ENCODE assay signal across 8 cellular contexts in genomic region chr12:13205809-13206559, GRCh38. TPM values are rescaled to one million over a fixed set of nuclear protein-coding genes. Genes with fewer than 3 reads are reported as not detected.
DNase-seq lines count a peak whose midpoint lies in the region; ATAC-seq and TF ChIP-seq lines count a peak whose summit lies in the region.

No MANE protein-coding gene starts in this region.

- H3K27ac Mint-ChIP-seq in T-helper 2 cell treated with Interferon-gamma antibody and Interleukin-4, amounts not matched to agents 5 μg/mL and 100 μg/mL, for 36 hours = no peak overlapping the region
- peak overlapping the region; percentile 41 for H3K27ac Mint-ChIP-seq in activated CD4-positive, alpha-beta T cell treated with anti-CD3 and anti-CD28 coated beads, Interleukin-2, amount 10 ng/mL, durations not matched to agents 7 days and 5 days
- peak overlapping the region; percentile 43 for H3K27ac Mint-ChIP-seq in stimulated activated effector memory CD8-positive, alpha-beta T cell treated with anti-CD3 and anti-CD28 coated beads, Interleukin-12 subunit alpha, Interleukin-12 subunit beta, amount 100 ng/mL, for 72 hours

- POLR2A ChIA-PET in activated CD4-positive, alpha-beta T cell treated with anti-CD3 and anti-CD28 coated beads, Interleukin-2, amount 10 ng/mL, durations not matched to agents 7 days and 5 days (lab: Charles Lee) = no interaction called here

- peaks cover 9% of the 10 kb centered on the region for H3K27me3 Mint-ChIP-seq in T-helper 2 cell treated with Interferon-gamma antibody and Interleukin-4, amounts not matched to agents 5 μg/mL and 100 μg/mL, for 36 hours (ENCODE audit: low read depth)
- peaks cover 4% of the 10 kb centered on the region for H3K27me3 Mint-ChIP-seq in activated CD4-positive, alpha-beta T cell treated with anti-CD3 and anti-CD28 coated beads, Interleukin-2, amount 10 ng/mL, durations not matched to agents 7 days and 5 days

- ATAC-seq in foreskin keratinocyte = peak; percentile 49
- peak; percentile 68 for ATAC-seq in stimulated activated effector memory CD8-positive, alpha-beta T cell treated with anti-CD3 and anti-CD28 coated beads, Interleukin-12 subunit alpha, Interleukin-12 subunit beta, amount 100 ng/mL, for 72 hours
- no peak for ATAC-seq in HG03378 (IDR thresholded peaks at IDR 0.05; ENCODE audit: unreplicated experiment)

- DNase-seq in T-helper 2 cell treated with Interferon-gamma antibody and Interleukin-4, amounts not matched to agents 5 μg/mL and 100 μg/mL, for 36 hours (ENCODE audit: low spot score) = peak; percentile 59
- DNase-seq in T-helper 2 cell = no peak
- no peak for DNase-seq in activated CD4-positive, alpha-beta T cell treated with anti-CD3 and anti-CD28 coated beads, Interleukin-2, amount 10 ng/mL, durations not matched to agents 7 days and 5 days
- DNase-seq in foreskin keratinocyte = peak; percentile 95 to 98
- no peak for DNase-seq in stimulated activated effector memory CD8-positive, alpha-beta T cell treated with anti-CD3 and anti-CD28 coated beads, Interleukin-12 subunit alpha, Interleukin-12 subunit beta, amount 100 ng/mL, for 72 hours (ENCODE audit: low spot score in 2 of 2)
- DNase-seq in hypothalamus (lab: John Stamatoyannopoulos, UW) = no peak
- no peak for DNase-seq in NCI-H2081 (lab: John Stamatoyannopoulos, UW)

- peaks cover 80% of the 10 kb centered on the region for H3K4me1 ChIP-seq in foreskin keratinocyte

- CTCF ChIA-PET in activated CD4-positive, alpha-beta T cell treated with anti-CD3 and anti-CD28 coated beads, Interleukin-2, amount 10 ng/mL, durations not matched to agents 7 days and 5 days (lab: Charles Lee) = interaction anchor here (1.5 to 2.4 kb wide), 3 partner anchors 10 to 107 kb away, joined by 4 to 11 read pairs (median 7); partner anchors contain the start of gene EMP1

- H3K27me3 ChIP-seq in foreskin keratinocyte = no peaks in the 10 kb centered on the region

- no peak overlapping the region for H3K4me3 Mint-ChIP-seq in T-helper 2 cell treated with Interferon-gamma antibody and Interleukin-4, amounts not matched to agents 5 μg/mL and 100 μg/mL, for 36 hours
- H3K4me3 Mint-ChIP-seq in activated CD4-positive, alpha-beta T cell treated with anti-CD3 and anti-CD28 coated beads, Interleukin-2, amount 10 ng/mL, durations not matched to agents 7 days and 5 days = no peak overlapping the region
- H3K4me3 Mint-ChIP-seq in stimulated activated effector memory CD8-positive, alpha-beta T cell treated with anti-CD3 and anti-CD28 coated beads, Interleukin-12 subunit alpha, Interleukin-12 subunit beta, amount 100 ng/mL, for 72 hours = peak overlapping the region; percentile 29

- no peak for TF ChIP-seq CTCF in foreskin keratinocyte (conservative IDR thresholded peaks at IDR 0.05)

- H3K36me3 Mint-ChIP-seq in T-helper 2 cell treated with Interferon-gamma antibody and Interleukin-4, amounts not matched to agents 5 μg/mL and 100 μg/mL, for 36 hours (ENCODE audit: low read depth) = no peaks in the 10 kb centered on the region
- no peaks in the 10 kb centered on the region for H3K36me3 Mint-ChIP-seq in activated CD4-positive, alpha-beta T cell treated with anti-CD3 and anti-CD28 coated beads, Interleukin-2, amount 10 ng/mL, durations not matched to agents 7 days and 5 days (ENCODE audit: low read depth)
- H3K36me3 Mint-ChIP-seq in stimulated activated effector memory CD8-positive, alpha-beta T cell treated with anti-CD3 and anti-CD28 coated beads, Interleukin-12 subunit alpha, Interleukin-12 subunit beta, amount 100 ng/mL, for 72 hours = no peaks in the 10 kb centered on the region

- H3K4me1 Mint-ChIP-seq in T-helper 2 cell treated with Interferon-gamma antibody and Interleukin-4, amounts not matched to agents 5 μg/mL and 100 μg/mL, for 36 hours (ENCODE audit: low read depth) = peaks cover 13% of the 10 kb centered on the region
- H3K4me1 Mint-ChIP-seq in activated CD4-positive, alpha-beta T cell treated with anti-CD3 and anti-CD28 coated beads, Interleukin-2, amount 10 ng/mL, durations not matched to agents 7 days and 5 days = peaks cover 33% of the 10 kb centered on the region
- H3K4me1 Mint-ChIP-seq in stimulated activated effector memory CD8-positive, alpha-beta T cell treated with anti-CD3 and anti-CD28 coated beads, Interleukin-12 subunit alpha, Interleukin-12 subunit beta, amount 100 ng/mL, for 72 hours = peaks cover 57% of the 10 kb centered on the region

- no peaks in the 10 kb centered on the region for H3K9me3 Mint-ChIP-seq in T-helper 2 cell treated with Interferon-gamma antibody and Interleukin-4, amounts not matched to agents 5 μg/mL and 100 μg/mL, for 36 hours
- no peaks in the 10 kb centered on the region for H3K9me3 Mint-ChIP-seq in activated CD4-positive, alpha-beta T cell treated with anti-CD3 and anti-CD28 coated beads, Interleukin-2, amount 10 ng/mL, durations not matched to agents 7 days and 5 days
- no peaks in the 10 kb centered on the region for H3K9me3 Mint-ChIP-seq in stimulated activated effector memory CD8-positive, alpha-beta T cell treated with anti-CD3 and anti-CD28 coated beads, Interleukin-12 subunit alpha, Interleukin-12 subunit beta, amount 100 ng/mL, for 72 hours

- H3K27ac ChIP-seq in foreskin keratinocyte = peak overlapping the region; percentile 26

RNA-seq across cellular contexts. Expression of gene EMP1, which starts 9.5 kb away (rescaled TPM):
- total RNA-seq in activated CD4-positive, alpha-beta T cell treated with anti-CD3 and anti-CD28 coated beads, Interleukin-2, amount 10 ng/mL, durations not matched to agents 7 days and 5 days = 10 to 100 TPM; 35.0 to 36.1 TPM
- total RNA-seq in foreskin keratinocyte = 174 and 217 TPM in 2 replicates
- 230 and 288 TPM in 2 replicates for polyA plus RNA-seq in foreskin keratinocyte

Comparison
In these comparisons a context has a peak if more than half of its experiments do, and no peak if none do; other contexts are left out.
1. DNase-seq: peak in T-helper 2 cell treated with Interferon-gamma antibody and Interleukin-4, amounts not matched to agents 5 μg/mL and 100 μg/mL, for 36 hours (single experiment) and foreskin keratinocyte (2 of 2); none in T-helper 2 cell (0 of 5), activated CD4-positive, alpha-beta T cell treated with anti-CD3 and anti-CD28 coated beads, Interleukin-2, amount 10 ng/mL, durations not matched to agents 7 days and 5 days (single experiment), stimulated activated effector memory CD8-positive, alpha-beta T cell treated with anti-CD3 and anti-CD28 coated beads, Interleukin-12 subunit alpha, Interleukin-12 subunit beta, amount 100 ng/mL, for 72 hours (0 of 2), hypothalamus (0 of 51) and NCI-H2081 (0 of 2).